Comparison of ENCODE assay signal across 8 cellular contexts in genomic region chr6:44041461-44042260, GRCh38.
DNase-seq lines count a peak whose midpoint lies in the region; ATAC-seq and TF ChIP-seq lines count a peak whose summit lies in the region.

No MANE protein-coding gene starts in this region.

- H3K4me3 ChIP-seq in RWPE2 (ENCODE audit: severe bottlenecking) (no peak overlapping the region), fibroblast of mammary gland (ENCODE audit: control insufficient read depth, low read depth, low read length) (no peak overlapping the region)

- peaks cover 0 to 3% (median 1%) of the 10 kb centered on the region in 3 donors for H3K27me3 Mint-ChIP-seq in immature natural killer cell (ENCODE audit: low read depth in 3 of 3)

- peaks cover 41% of the 10 kb centered on the region for H3K4me1 ChIP-seq in RWPE2 (ENCODE audit: insufficient read depth, poor library complexity, severe bottlenecking)

- H3K27ac Mint-ChIP-seq in immature natural killer cell, result no peak overlapping the region

- H3K36me3 Mint-ChIP-seq in immature natural killer cell, result no peaks in the 10 kb centered on the region

- H3K27ac ChIP-seq in RWPE2 (ENCODE audit: poor library complexity, severe bottlenecking), result peak overlapping the region; percentile 99

- no peaks in the 10 kb centered on the region for H3K9me3 Mint-ChIP-seq in immature natural killer cell

- no peaks in the 10 kb centered on the region for H3K36me3 ChIP-seq in RWPE2 (ENCODE audit: low read depth)

- TF ChIP-seq CTCF in RWPE2 (IDR thresholded peaks at IDR 0.05; ENCODE audit: poor library complexity, severe bottlenecking) (no peak), fibroblast of mammary gland (conservative IDR thresholded peaks at IDR 0.05; ENCODE audit: control insufficient read depth, insufficient read depth, low read depth, low read length) (no peak)

- H3K4me1 Mint-ChIP-seq in immature natural killer cell, result no peaks in the 10 kb centered on the region

- ATAC-seq in RWPE2 (ENCODE audit: low read depth) (peak; percentile 82), HG02970 (IDR thresholded peaks at IDR 0.05; ENCODE audit: low FRiP score, unreplicated experiment) (no peak), HG02885 (IDR thresholded peaks at IDR 0.05; ENCODE audit: poor library complexity, unreplicated experiment) (no peak)

- H3K27me3 ChIP-seq in RWPE2 (ENCODE audit: insufficient read depth, poor library complexity, severe bottlenecking), result no peaks in the 10 kb centered on the region

- no peak overlapping the region for H3K4me3 Mint-ChIP-seq in immature natural killer cell

- no peaks in the 10 kb centered on the region for H3K9me3 ChIP-seq in RWPE2 (ENCODE audit: severe bottlenecking)

- DNase-seq in GOT3 (lab: John Stamatoyannopoulos, UW) (peak; percentile 38), RWPE2 (ENCODE audit: low spot score) (peak; percentile 92), fibroblast of mammary gland (ENCODE audit: low read depth) (peak; percentile 99), pulmonary artery endothelial cell (ENCODE audit: low read depth, low spot score) (peak; percentile 49), immature natural killer cell (no peak)
- no peak for DNase-seq in activated CD4-positive, alpha-beta T cell treated with anti-CD3 and anti-CD28 coated beads for 4 hours

Comparison
In these comparisons a context has a peak if more than half of its experiments do, and no peak if none do; other contexts are left out.
1. DNase-seq: peak in GOT3 (single experiment), RWPE2 (single experiment), fibroblast of mammary gland (single experiment) and pulmonary artery endothelial cell (single experiment); none in activated CD4-positive, alpha-beta T cell treated with anti-CD3 and anti-CD28 coated beads for 4 hours (0 of 2) and immature natural killer cell (0 of 3).